In the genomic region with DNA sequence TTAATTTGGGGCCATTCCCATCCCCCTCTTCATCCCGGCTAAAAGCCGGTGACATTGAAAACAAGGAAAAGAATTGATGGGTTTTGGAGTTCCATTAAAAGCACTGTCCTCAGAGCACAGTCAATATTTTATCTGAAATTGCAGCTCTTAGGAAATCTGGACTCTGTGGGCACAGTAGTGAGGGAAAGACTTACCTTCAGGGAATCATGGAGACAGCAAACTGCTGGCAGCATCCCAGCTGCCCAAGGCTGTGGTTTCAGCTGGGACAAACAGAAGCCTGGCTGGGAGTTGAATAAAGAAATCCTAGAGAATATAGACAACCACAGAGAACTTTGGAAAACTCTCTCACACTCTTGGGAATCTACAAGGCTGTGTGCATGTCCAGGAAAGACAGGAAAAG, we compare ENCODE assay signal across 26 cellular contexts.
"Had no signal": no experiment of that assay in that cellular context is flagged by ENCODE, and none has a peak within 500 bp of the region (broad histone marks: within the 10 kb centered on the region; RNA-seq: fewer than 3 reads in every experiment).

No MANE protein-coding gene starts in this region.

- H3K4me1 Mint-ChIP-seq: memory B cell; naive thymus-derived CD4-positive, alpha-beta T cell; stimulated activated naive B cell treated with anti-CD40 and anti-IgM and Interleukin-4, amounts not matched to agents 10 μg/mL and 1 μg/mL and 100 μg/mL, for 72 hours had no signal

- H3K4me3 ChIP-seq: left lung, lung, mucosa of descending colon, right atrium auricular region, skin epidermis, stomach, testis, thyroid gland, transverse colon, upper lobe of left lung, vagina had no signal

- H3K9ac ChIP-seq: parathyroid adenoma had no signal

- H3K27ac ChIP-seq: left lung, parathyroid adenoma, right atrium auricular region, skin epidermis, stomach, testis, thyroid gland, transverse colon, upper lobe of left lung, vagina had no signal

- H3K27me3 ChIP-seq: left lung, right atrium auricular region, stomach, testis, thyroid gland, transverse colon, upper lobe of left lung, vagina had no signal

- H3K4me3 Mint-ChIP-seq: memory B cell; naive thymus-derived CD4-positive, alpha-beta T cell; natural killer cell treated with Interleukin-12 subunit alpha and Interleukin-12 subunit beta and Interleukin-15 and Interleukin-18, amount 100 ng/mL, for 72 hours; stimulated activated naive B cell treated with anti-CD40 and anti-IgM and Interleukin-4, amounts not matched to agents 10 μg/mL and 1 μg/mL and 100 μg/mL, for 72 hours had no signal

- H3K36me3 ChIP-seq: left lung, right atrium auricular region, stomach, thyroid gland, transverse colon, upper lobe of left lung, vagina had no signal

- H3K9me3 ChIP-seq: testis, thyroid gland, transverse colon, vagina had no signal

- H3K4me1 ChIP-seq: left lung, parathyroid adenoma, right atrium auricular region, stomach, testis, thyroid gland, transverse colon, upper lobe of left lung, vagina had no signal

- ATAC-seq: left cardiac atrium; left lung; mucosa of descending colon; naive thymus-derived CD4-positive, alpha-beta T cell; natural killer cell treated with Interleukin-12 subunit alpha and Interleukin-12 subunit beta and Interleukin-15 and Interleukin-18, amount 100 ng/mL, for 72 hours; sciatic nerve; stimulated activated naive B cell treated with anti-CD40 and anti-IgM and Interleukin-4, amounts not matched to agents 10 μg/mL and 1 μg/mL and 100 μg/mL, for 72 hours; stimulated activated naive CD8-positive, alpha-beta T cell treated with anti-CD3 and anti-CD28 coated beads, Interleukin-15, Interleukin-2, amounts not matched to agents 100 U/mL and 50 U/mL, for 24 hours had no signal

- H3K27ac Mint-ChIP-seq: memory B cell; naive thymus-derived CD4-positive, alpha-beta T cell; natural killer cell treated with Interleukin-12 subunit alpha and Interleukin-12 subunit beta and Interleukin-15 and Interleukin-18, amount 100 ng/mL, for 72 hours; stimulated activated naive B cell treated with anti-CD40 and anti-IgM and Interleukin-4, amounts not matched to agents 10 μg/mL and 1 μg/mL and 100 μg/mL, for 72 hours had no signal

- DNase-seq: hippocampal formation; kidney glomerular epithelial cell; left cardiac atrium; left lung; midbrain; mucosa of descending colon; naive thymus-derived CD4-positive, alpha-beta T cell; stimulated activated CD4-positive, alpha-beta T cell treated with anti-CD3 and anti-CD28 coated beads, Interleukin-12 subunit alpha, Interleukin-12 subunit beta, amount 100 ng/mL, for 4 hours; stimulated activated CD4-positive, alpha-beta T cell treated with anti-CD3 and anti-CD28 coated beads, Interleukin-15, amount 100 ng/mL, for 24 hours; stimulated activated CD4-positive, alpha-beta T cell treated with anti-CD3 and anti-CD28 coated beads, Interleukin-2, amount 100 ng/mL, for 24 hours; stimulated activated CD4-positive, alpha-beta T cell treated with anti-CD3 and anti-CD28 coated beads, Interleukin-4, amount 100 ng/mL, for 1 hour; stimulated activated naive B cell treated with anti-CD40 and anti-IgM and Interleukin-4, amounts not matched to agents 10 μg/mL and 1 μg/mL and 100 μg/mL, for 72 hours; stimulated activated naive CD8-positive, alpha-beta T cell treated with anti-CD3 and anti-CD28 coated beads, Interleukin-15, Interleukin-2, amounts not matched to agents 100 U/mL and 50 U/mL, for 24 hours; stomach; testis; thyroid gland; transverse colon; upper lobe of left lung had no signal

- H3K36me3 Mint-ChIP-seq: stimulated activated naive B cell treated with anti-CD40 and anti-IgM and Interleukin-4, amounts not matched to agents 10 μg/mL and 1 μg/mL and 100 μg/mL, for 72 hours had no signal
